In the genomic region with DNA sequence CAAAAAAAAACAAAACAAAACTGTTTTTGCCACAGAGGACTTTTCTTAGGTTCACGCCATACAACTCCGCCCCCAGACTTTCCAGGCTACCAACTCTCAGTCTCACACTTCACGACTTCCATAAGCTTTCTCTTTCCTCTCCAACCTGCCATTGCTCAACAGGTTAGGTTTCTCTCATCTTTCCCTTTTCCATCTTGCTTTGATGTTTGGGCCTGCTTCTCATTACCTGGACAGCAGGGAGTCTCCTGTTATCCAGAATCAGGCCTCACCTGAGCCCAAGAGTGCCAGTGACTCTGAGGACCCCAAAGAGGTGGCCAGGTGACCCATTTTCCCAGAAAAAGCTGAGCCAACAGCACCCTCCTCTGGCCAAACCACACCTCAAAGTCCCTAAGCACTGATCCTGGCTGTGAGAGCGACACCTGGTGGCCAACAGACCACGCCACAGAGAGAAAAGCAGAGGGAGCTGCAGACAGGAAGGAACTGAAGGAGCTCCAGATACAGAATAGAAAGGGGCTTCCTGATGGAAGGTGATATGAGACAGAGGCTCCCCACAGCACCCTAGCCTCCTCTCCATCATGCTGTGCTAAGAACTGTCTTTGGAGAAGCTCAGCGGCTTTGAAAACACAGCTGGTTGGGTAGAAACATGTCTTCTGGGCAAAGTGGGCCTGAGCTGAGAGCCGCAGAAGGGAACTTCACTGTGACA, we compare ENCODE assay signal across 8 cellular contexts. TPM values are rescaled to one million over a fixed set of nuclear protein-coding genes. Genes with fewer than 3 reads are reported as not detected.
A peak's percentile ranks its signal among the peaks of the same experiment; 100 is the strongest.
DNase-seq lines count a peak whose midpoint lies in the region; ATAC-seq lines count a peak whose summit lies in the region.

No MANE protein-coding gene starts in this region.

- intact Hi-C loops in sciatic nerve (cut with DNase I) = loop anchor here (5.0 to 10.0 kb wide), 2 partner anchors 39 to 161 kb away; no protein-coding TSS in a partner anchor

- peak; percentile 58 for ATAC-seq in sciatic nerve
- ATAC-seq in GM21526 (IDR thresholded peaks at IDR 0.05; ENCODE audit: low FRiP score, unreplicated experiment) = no peak

- peak; percentile 52 for DNase-seq in DMS79 treated with DMSO at 0.1 percent for 48 hours (lab: John Stamatoyannopoulos, UW)
- DNase-seq in DMS79 (lab: John Stamatoyannopoulos, UW) = no peak
- peak; percentile 63 for DNase-seq in NCI-H128 (lab: John Stamatoyannopoulos, UW; ENCODE audit: unreplicated experiment)
- DNase-seq in T-helper 9 cell = peak; percentile 86
- peak; percentile 93 for DNase-seq in astrocyte of the hippocampus (ENCODE audit: low read depth, low spot score)
- peak; percentile 83 to 84 for DNase-seq in hippocampal formation (lab: John Stamatoyannopoulos, UW)
- peak; percentile 92 for DNase-seq in sciatic nerve (ENCODE audit: low spot score)

RNA-seq across cellular contexts. Expression of a gene that starts 4.0 kb away (rescaled TPM):
- total RNA-seq in sciatic nerve = 10.6 TPM

RNA-seq across cellular contexts. Expression of a gene that starts 4.1 kb away (rescaled TPM):
- total RNA-seq in sciatic nerve = 154 TPM

RNA-seq across cellular contexts. Expression of a gene that starts 6.0 kb away (rescaled TPM):
- 121 TPM for total RNA-seq in sciatic nerve

RNA-seq across cellular contexts. Expression of a gene that starts 10.6 kb away (rescaled TPM):
- 7.5 TPM for total RNA-seq in sciatic nerve
